11 cellular contexts compared by ENCODE assay signal in genomic region chr1:225464851-225465792, GRCh38. TPM values are rescaled to one million over a fixed set of nuclear protein-coding genes. Genes with fewer than 3 reads are reported as not detected.
DNase-seq lines count a peak whose midpoint lies in the region; ATAC-seq lines count a peak whose summit lies in the region.
"Had no signal": no experiment of that assay in that cellular context is flagged by ENCODE, and none has a peak within 500 bp of the region (broad histone marks: within the 10 kb centered on the region; RNA-seq: fewer than 3 reads in every experiment).

No MANE protein-coding gene starts in this region.

- no peaks in the 10 kb centered on the region for H3K9me3 Mint-ChIP-seq in activated naive CD4-positive, alpha-beta T cell treated with anti-CD3 and anti-CD28 coated beads, Interleukin-2, amount 50 U/mL, for 24 hours
- H3K9me3 Mint-ChIP-seq in immature natural killer cell, result no peaks in the 10 kb centered on the region
- H3K9me3 Mint-ChIP-seq in stimulated activated naive B cell treated with anti-CD40 and anti-IgM and Interleukin-4, amounts not matched to agents 10 μg/mL and 1 μg/mL and 100 μg/mL, for 72 hours, result no peaks in the 10 kb centered on the region

- no peak for ATAC-seq in T-helper 17 cell
- ATAC-seq in stimulated activated naive B cell treated with anti-CD40 and anti-IgM and Interleukin-4, amounts not matched to agents 10 μg/mL and 1 μg/mL and 100 μg/mL, for 72 hours (replicated peaks), result no peak
- ATAC-seq in GM21515 (IDR thresholded peaks at IDR 0.05; ENCODE audit: unreplicated experiment), result no peak

- H3K27me3 Mint-ChIP-seq in activated naive CD4-positive, alpha-beta T cell treated with anti-CD3 and anti-CD28 coated beads, Interleukin-2, amount 50 U/mL, for 24 hours, result no peaks in the 10 kb centered on the region
- no peaks in the 10 kb centered on the region for H3K27me3 Mint-ChIP-seq in T-helper 17 cell
- peaks cover 5 to 24% (median 13%) of the 10 kb centered on the region in 3 donors for H3K27me3 Mint-ChIP-seq in immature natural killer cell (ENCODE audit: low read depth in 3 of 3)
- no peaks in the 10 kb centered on the region for H3K27me3 Mint-ChIP-seq in stimulated activated naive B cell treated with anti-CD40 and anti-IgM and Interleukin-4, amounts not matched to agents 10 μg/mL and 1 μg/mL and 100 μg/mL, for 72 hours

- H3K4me3 Mint-ChIP-seq in activated naive CD4-positive, alpha-beta T cell treated with anti-CD3 and anti-CD28 coated beads, Interleukin-2, amount 50 U/mL, for 24 hours, result no peak overlapping the region
- H3K4me3 Mint-ChIP-seq in T-helper 17 cell (peak overlapping the region; percentile 43), immature natural killer cell (peak overlapping the region; percentile 69 to 84 (median 77))
- H3K4me3 Mint-ChIP-seq in stimulated activated naive B cell treated with anti-CD40 and anti-IgM and Interleukin-4, amounts not matched to agents 10 μg/mL and 1 μg/mL and 100 μg/mL, for 72 hours, result peak overlapping the region; percentile 25 to 35

- H3K4me1 Mint-ChIP-seq in activated naive CD4-positive, alpha-beta T cell treated with anti-CD3 and anti-CD28 coated beads, Interleukin-2, amount 50 U/mL, for 24 hours, result peaks cover 64% of the 10 kb centered on the region
- H3K4me1 Mint-ChIP-seq in T-helper 17 cell, result peaks cover 47% of the 10 kb centered on the region
- peaks cover 91 to 94% of the 10 kb centered on the region in 2 donors for H3K4me1 Mint-ChIP-seq in immature natural killer cell
- H3K4me1 Mint-ChIP-seq in stimulated activated naive B cell treated with anti-CD40 and anti-IgM and Interleukin-4, amounts not matched to agents 10 μg/mL and 1 μg/mL and 100 μg/mL, for 72 hours, result peaks cover 21 to 56% of the 10 kb centered on the region in 2 donors

- H3K36me3 Mint-ChIP-seq in activated naive CD4-positive, alpha-beta T cell treated with anti-CD3 and anti-CD28 coated beads, Interleukin-2, amount 50 U/mL, for 24 hours, result no peaks in the 10 kb centered on the region
- H3K36me3 Mint-ChIP-seq in T-helper 17 cell (ENCODE audit: low read depth) (no peaks in the 10 kb centered on the region), immature natural killer cell (no peaks in the 10 kb centered on the region)
- no peaks in the 10 kb centered on the region for H3K36me3 Mint-ChIP-seq in stimulated activated naive B cell treated with anti-CD40 and anti-IgM and Interleukin-4, amounts not matched to agents 10 μg/mL and 1 μg/mL and 100 μg/mL, for 72 hours

- peak overlapping the region; percentile 78 for H3K27ac Mint-ChIP-seq in activated naive CD4-positive, alpha-beta T cell treated with anti-CD3 and anti-CD28 coated beads, Interleukin-2, amount 50 U/mL, for 24 hours
- H3K27ac Mint-ChIP-seq in T-helper 17 cell, result peak overlapping the region; percentile 97
- H3K27ac Mint-ChIP-seq in immature natural killer cell, result peak overlapping the region; percentile 91 to 99 (median 96)
- H3K27ac Mint-ChIP-seq in stimulated activated naive B cell treated with anti-CD40 and anti-IgM and Interleukin-4, amounts not matched to agents 10 μg/mL and 1 μg/mL and 100 μg/mL, for 72 hours, result peak overlapping the region; percentile 99

- H3K9me3 ChIP-seq in T-helper 17 cell (ENCODE audit: control insufficient read depth, low read length, poor library complexity, severe bottlenecking), result no peaks in the 10 kb centered on the region
- H3K9me3 ChIP-seq: Caco-2 had no signal

- no peak for DNase-seq in activated naive CD4-positive, alpha-beta T cell (lab: John Stamatoyannopoulos, UW)
- DNase-seq in T-helper 17 cell (no peak), immature natural killer cell (peak in 1 of 3 donors; percentile 26), SHP77 treated with DMSO at 0.1 percent for 48 hours (lab: John Stamatoyannopoulos, UW) (no peak)
- DNase-seq in stimulated activated naive B cell treated with anti-CD40 and anti-IgM and Interleukin-4, amounts not matched to agents 10 μg/mL and 1 μg/mL and 100 μg/mL, for 72 hours, result no peak
- no peak for DNase-seq in effector CD8-positive, alpha-beta T cell (lab: John Stamatoyannopoulos, UW)
- DNase-seq: activated CD4-positive, alpha-beta T cell treated with anti-CD3 and anti-CD28 coated beads for 48 hours; Caco-2; substantia nigra had no signal

RNA-seq across cellular contexts. Expression of gene LBR, which starts 37.3 kb away (rescaled TPM):
- total RNA-seq in T-helper 17 cell, result 100 to 1,000 TPM; 116 to 121 TPM
- 100 to 1,000 TPM in 2 of 3 donors, 10 to 100 TPM in 1; 100.0 to 136 (median 117) TPM for polyA plus RNA-seq in immature natural killer cell
